In genomic region chr17:7314719-7315569, GRCh38 we compare ENCODE assay signal across 1 cellular context.
TF ChIP-seq lines count a peak whose summit lies in the region.

TSS of gene GPS2 (minus strand) at chr17:7315360. CDS start at chr17:7315052, 308 bp downstream.

TF ChIP-seq in K562, 482 proteins besides CTCF, POLR2A, EP300 and RAD21 (continued from another document and continues in another):
- TF ChIP-seq ETV6 (IDR thresholded peaks at IDR 0.05; ENCODE audit: borderline replicate concordance in 1 of 2, low read depth in 2 of 2, low read length in 1 of 2), result no peak
- no peak for TF ChIP-seq ETV6 (CRISPR knock-in tag; IDR thresholded peaks at IDR 0.05; ENCODE audit: borderline replicate concordance)
- TF ChIP-seq VEZF1 (CRISPR knock-in tag; IDR thresholded peaks at IDR 0.05), result no peak
- peak; percentile 68 for TF ChIP-seq BHLHE40 (IDR thresholded peaks at IDR 0.05; ENCODE audit: low read length)
- 0 out of 2 replicates have a peak, but pooled peaks have one; percentile 24 for TF ChIP-seq SMAD4 (CRISPR knock-in tag; conservative IDR thresholded peaks at IDR 0.05)
- TF ChIP-seq ZNF766 (CRISPR knock-in tag; conservative IDR thresholded peaks at IDR 0.05), result 0 out of 2 replicates have a peak, but pooled peaks have one; percentile 33
- no peak for TF ChIP-seq CSDE1 (IDR thresholded peaks at IDR 0.05)
- TF ChIP-seq ETV1 (tag; conservative IDR thresholded peaks at IDR 0.05; ENCODE audit: low read depth), result peak; percentile 37; the same call in 1 of the 2 replicates
- no peak for TF ChIP-seq PCBP2 (IDR thresholded peaks at IDR 0.05; ENCODE audit: low read depth, low read length, poor library complexity, severe bottlenecking)
- no peak for TF ChIP-seq MCM5 (IDR thresholded peaks at IDR 0.05; ENCODE audit: low read depth)
- TF ChIP-seq FOXJ3 (CRISPR knock-in tag; IDR thresholded peaks at IDR 0.05), result no peak
- TF ChIP-seq POLR3G (IDR thresholded peaks at IDR 0.05; ENCODE audit: extremely low read depth, insufficient read length, insufficient replicate concordance), result no peak
- TF ChIP-seq CBX5 (IDR thresholded peaks at IDR 0.05; ENCODE audit: borderline replicate concordance, low read depth), result no peak
- TF ChIP-seq, protein P1, sequence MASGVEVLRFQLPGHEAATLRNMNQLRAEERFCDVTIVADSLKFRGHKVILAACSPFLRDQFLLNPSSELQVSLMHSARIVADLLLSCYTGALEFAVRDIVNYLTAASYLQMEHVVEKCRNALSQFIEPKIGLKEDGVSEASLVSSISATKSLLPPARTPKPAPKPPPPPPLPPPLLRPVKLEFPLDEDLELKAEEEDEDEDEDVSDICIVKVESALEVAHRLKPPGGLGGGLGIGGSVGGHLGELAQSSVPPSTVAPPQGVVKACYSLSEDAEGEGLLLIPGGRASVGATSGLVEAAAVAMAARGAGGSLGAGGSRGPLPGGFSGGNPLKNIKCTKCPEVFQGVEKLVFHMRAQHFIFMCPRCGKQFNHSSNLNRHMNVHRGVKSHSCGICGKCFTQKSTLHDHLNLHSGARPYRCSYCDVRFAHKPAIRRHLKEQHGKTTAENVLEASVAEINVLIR (CRISPR knock-in tag; IDR thresholded peaks at IDR 0.05), result peak; percentile 86
- TF ChIP-seq ZNF347 (CRISPR knock-in tag; IDR thresholded peaks at IDR 0.05; ENCODE audit: low read depth), result no peak
- no peak for TF ChIP-seq NR1H2 (CRISPR knock-in tag; IDR thresholded peaks at IDR 0.05)
- no peak for TF ChIP-seq PHB (CRISPR knock-in tag; IDR thresholded peaks at IDR 0.05)
- TF ChIP-seq, protein P2, sequence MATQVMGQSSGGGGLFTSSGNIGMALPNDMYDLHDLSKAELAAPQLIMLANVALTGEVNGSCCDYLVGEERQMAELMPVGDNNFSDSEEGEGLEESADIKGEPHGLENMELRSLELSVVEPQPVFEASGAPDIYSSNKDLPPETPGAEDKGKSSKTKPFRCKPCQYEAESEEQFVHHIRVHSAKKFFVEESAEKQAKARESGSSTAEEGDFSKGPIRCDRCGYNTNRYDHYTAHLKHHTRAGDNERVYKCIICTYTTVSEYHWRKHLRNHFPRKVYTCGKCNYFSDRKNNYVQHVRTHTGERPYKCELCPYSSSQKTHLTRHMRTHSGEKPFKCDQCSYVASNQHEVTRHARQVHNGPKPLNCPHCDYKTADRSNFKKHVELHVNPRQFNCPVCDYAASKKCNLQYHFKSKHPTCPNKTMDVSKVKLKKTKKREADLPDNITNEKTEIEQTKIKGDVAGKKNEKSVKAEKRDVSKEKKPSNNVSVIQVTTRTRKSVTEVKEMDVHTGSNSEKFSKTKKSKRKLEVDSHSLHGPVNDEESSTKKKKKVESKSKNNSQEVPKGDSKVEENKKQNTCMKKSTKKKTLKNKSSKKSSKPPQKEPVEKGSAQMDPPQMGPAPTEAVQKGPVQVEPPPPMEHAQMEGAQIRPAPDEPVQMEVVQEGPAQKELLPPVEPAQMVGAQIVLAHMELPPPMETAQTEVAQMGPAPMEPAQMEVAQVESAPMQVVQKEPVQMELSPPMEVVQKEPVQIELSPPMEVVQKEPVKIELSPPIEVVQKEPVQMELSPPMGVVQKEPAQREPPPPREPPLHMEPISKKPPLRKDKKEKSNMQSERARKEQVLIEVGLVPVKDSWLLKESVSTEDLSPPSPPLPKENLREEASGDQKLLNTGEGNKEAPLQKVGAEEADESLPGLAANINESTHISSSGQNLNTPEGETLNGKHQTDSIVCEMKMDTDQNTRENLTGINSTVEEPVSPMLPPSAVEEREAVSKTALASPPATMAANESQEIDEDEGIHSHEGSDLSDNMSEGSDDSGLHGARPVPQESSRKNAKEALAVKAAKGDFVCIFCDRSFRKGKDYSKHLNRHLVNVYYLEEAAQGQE (CRISPR knock-in tag; IDR thresholded peaks at IDR 0.05; ENCODE audit: low read depth), result peak; percentile 91
- TF ChIP-seq TAF9B (IDR thresholded peaks at IDR 0.05; ENCODE audit: partially characterized antibody), result no peak
- no peak for TF ChIP-seq BRCA1 (IDR thresholded peaks at IDR 0.05)
- TF ChIP-seq BRCA1 (CRISPR knock-in tag; IDR thresholded peaks at IDR 0.05), result no peak
- no peak for TF ChIP-seq ZC3H4 (CRISPR knock-in tag; IDR thresholded peaks at IDR 0.05; ENCODE audit: borderline replicate concordance)
- TF ChIP-seq, protein P3, sequence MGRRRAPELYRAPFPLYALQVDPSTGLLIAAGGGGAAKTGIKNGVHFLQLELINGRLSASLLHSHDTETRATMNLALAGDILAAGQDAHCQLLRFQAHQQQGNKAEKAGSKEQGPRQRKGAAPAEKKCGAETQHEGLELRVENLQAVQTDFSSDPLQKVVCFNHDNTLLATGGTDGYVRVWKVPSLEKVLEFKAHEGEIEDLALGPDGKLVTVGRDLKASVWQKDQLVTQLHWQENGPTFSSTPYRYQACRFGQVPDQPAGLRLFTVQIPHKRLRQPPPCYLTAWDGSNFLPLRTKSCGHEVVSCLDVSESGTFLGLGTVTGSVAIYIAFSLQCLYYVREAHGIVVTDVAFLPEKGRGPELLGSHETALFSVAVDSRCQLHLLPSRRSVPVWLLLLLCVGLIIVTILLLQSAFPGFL (CRISPR knock-in tag; IDR thresholded peaks at IDR 0.05), result no peak
- peak; percentile 71 for TF ChIP-seq POU5F1 (IDR thresholded peaks at IDR 0.05; ENCODE audit: borderline replicate concordance, low read depth, low read length, partially characterized antibody)
- TF ChIP-seq HDAC1 (IDR thresholded peaks at IDR 0.05), result peak in 1 of 2 experiments; percentile 73; a peak in 2 of 4 replicates
- no peak for TF ChIP-seq ZKSCAN3 (CRISPR knock-in tag; IDR thresholded peaks at IDR 0.05)
- TF ChIP-seq PTTG1 (tag; IDR thresholded peaks at IDR 0.05; ENCODE audit: low read depth), result no peak
- TF ChIP-seq PCBP1 (IDR thresholded peaks at IDR 0.05; ENCODE audit: low read depth, low read length, poor library complexity, severe bottlenecking), result peak; percentile 81
- TF ChIP-seq SRF (CRISPR knock-in tag; IDR thresholded peaks at IDR 0.05), result no peak
- peak; percentile 38; the same call in 1 of the 2 replicates for TF ChIP-seq POLR2AphosphoS5 (IDR thresholded peaks at IDR 0.05; ENCODE audit: control insufficient read depth, insufficient read depth, low read depth, low read length)
- TF ChIP-seq PATZ1 (CRISPR knock-in tag; IDR thresholded peaks at IDR 0.05; ENCODE audit: borderline replicate concordance), result no peak
- no peak for TF ChIP-seq SRSF3 (IDR thresholded peaks at IDR 0.05; ENCODE audit: insufficient read depth, low read length)
- peak; percentile 26 for TF ChIP-seq DACH1 (IDR thresholded peaks at IDR 0.05; ENCODE audit: partially characterized antibody)
- TF ChIP-seq, protein P4, sequence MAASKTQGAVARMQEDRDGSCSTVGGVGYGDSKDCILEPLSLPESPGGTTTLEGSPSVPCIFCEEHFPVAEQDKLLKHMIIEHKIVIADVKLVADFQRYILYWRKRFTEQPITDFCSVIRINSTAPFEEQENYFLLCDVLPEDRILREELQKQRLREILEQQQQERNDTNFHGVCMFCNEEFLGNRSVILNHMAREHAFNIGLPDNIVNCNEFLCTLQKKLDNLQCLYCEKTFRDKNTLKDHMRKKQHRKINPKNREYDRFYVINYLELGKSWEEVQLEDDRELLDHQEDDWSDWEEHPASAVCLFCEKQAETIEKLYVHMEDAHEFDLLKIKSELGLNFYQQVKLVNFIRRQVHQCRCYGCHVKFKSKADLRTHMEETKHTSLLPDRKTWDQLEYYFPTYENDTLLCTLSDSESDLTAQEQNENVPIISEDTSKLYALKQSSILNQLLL (CRISPR knock-in tag; IDR thresholded peaks at IDR 0.05; ENCODE audit: borderline replicate concordance), result no peak
- no peak for TF ChIP-seq JUN (IDR thresholded peaks at IDR 0.05; ENCODE audit: borderline replicate concordance, low read depth, low read length)
- TF ChIP-seq JUN (CRISPR knock-in tag; IDR thresholded peaks at IDR 0.05; ENCODE audit: borderline replicate concordance), result no peak
- no peak for TF ChIP-seq ERF (CRISPR knock-in tag; IDR thresholded peaks at IDR 0.05)
- no peak for TF ChIP-seq SMARCC2 (IDR thresholded peaks at IDR 0.05; ENCODE audit: low read depth)
- no peak for TF ChIP-seq CAMTA2 (CRISPR knock-in tag; conservative IDR thresholded peaks at IDR 0.05)
- TF ChIP-seq, protein P5, sequence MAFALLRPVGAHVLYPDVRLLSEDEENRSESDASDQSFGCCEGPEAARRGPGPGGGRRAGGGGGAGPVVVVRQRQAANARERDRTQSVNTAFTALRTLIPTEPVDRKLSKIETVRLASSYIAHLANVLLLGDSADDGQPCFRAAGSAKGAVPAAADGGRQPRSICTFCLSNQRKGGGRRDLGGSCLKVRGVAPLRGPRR (CRISPR knock-in tag; IDR thresholded peaks at IDR 0.05), result no peak
- no peak for TF ChIP-seq ZNF830 (CRISPR knock-in tag; IDR thresholded peaks at IDR 0.05)
- TF ChIP-seq, protein P6, sequence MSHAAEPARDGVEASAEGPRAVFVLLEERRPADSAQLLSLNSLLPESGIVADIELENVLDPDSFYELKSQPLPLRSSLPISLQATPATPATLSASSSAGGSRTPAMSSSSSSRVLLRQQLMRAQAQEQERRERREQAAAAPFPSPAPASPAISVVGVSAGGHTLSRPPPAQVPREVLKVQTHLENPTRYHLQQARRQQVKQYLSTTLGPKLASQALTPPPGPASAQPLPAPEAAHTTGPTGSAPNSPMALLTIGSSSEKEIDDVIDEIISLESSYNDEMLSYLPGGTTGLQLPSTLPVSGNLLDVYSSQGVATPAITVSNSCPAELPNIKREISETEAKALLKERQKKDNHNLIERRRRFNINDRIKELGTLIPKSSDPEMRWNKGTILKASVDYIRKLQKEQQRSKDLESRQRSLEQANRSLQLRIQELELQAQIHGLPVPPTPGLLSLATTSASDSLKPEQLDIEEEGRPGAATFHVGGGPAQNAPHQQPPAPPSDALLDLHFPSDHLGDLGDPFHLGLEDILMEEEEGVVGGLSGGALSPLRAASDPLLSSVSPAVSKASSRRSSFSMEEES (CRISPR knock-in tag; IDR thresholded peaks at IDR 0.05), result no peak
- no peak for TF ChIP-seq DNMT1 (IDR thresholded peaks at IDR 0.05)
- TF ChIP-seq GTF2E2 (tag; IDR thresholded peaks at IDR 0.05), result no peak
- TF ChIP-seq ZNF444 (CRISPR knock-in tag; IDR thresholded peaks at IDR 0.05), result no peak
- no peak for TF ChIP-seq HDGF (IDR thresholded peaks at IDR 0.05)
- TF ChIP-seq, protein P7, sequence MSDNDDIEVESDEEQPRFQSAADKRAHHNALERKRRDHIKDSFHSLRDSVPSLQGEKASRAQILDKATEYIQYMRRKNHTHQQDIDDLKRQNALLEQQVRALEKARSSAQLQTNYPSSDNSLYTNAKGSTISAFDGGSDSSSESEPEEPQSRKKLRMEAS (CRISPR knock-in tag; IDR thresholded peaks at IDR 0.05), result peak; percentile 42; the same call in 1 of the 2 replicates
- TF ChIP-seq ZNF586 (CRISPR knock-in tag; conservative IDR thresholded peaks at IDR 0.05), result no peak
- TF ChIP-seq ZBTB7A (IDR thresholded peaks at IDR 0.05; ENCODE audit: borderline replicate concordance, control insufficient read depth, low read depth, low read length), result no peak
- peak; percentile 97 for TF ChIP-seq MTA3 (IDR thresholded peaks at IDR 0.05; ENCODE audit: borderline replicate concordance)
- TF ChIP-seq KAT8 (IDR thresholded peaks at IDR 0.05; ENCODE audit: low read depth), result no peak
- peak; percentile 92 for TF ChIP-seq ELF2 (CRISPR knock-in tag; IDR thresholded peaks at IDR 0.05)
- TF ChIP-seq, protein P8, sequence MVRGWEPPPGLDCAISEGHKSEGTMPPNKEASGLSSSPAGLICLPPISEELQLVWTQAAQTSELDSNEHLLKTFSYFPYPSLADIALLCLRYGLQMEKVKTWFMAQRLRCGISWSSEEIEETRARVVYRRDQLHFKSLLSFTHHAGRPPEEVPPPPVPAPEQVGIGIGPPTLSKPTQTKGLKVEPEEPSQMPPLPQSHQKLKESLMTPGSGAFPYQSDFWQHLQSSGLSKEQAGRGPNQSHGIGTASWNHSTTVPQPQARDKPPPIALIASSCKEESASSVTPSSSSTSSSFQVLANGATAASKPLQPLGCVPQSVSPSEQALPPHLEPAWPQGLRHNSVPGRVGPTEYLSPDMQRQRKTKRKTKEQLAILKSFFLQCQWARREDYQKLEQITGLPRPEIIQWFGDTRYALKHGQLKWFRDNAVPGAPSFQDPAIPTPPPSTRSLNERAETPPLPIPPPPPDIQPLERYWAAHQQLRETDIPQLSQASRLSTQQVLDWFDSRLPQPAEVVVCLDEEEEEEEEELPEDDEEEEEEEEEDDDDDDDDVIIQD (CRISPR knock-in tag; IDR thresholded peaks at IDR 0.05), result no peak
- TF ChIP-seq NFE2 (IDR thresholded peaks at IDR 0.05; ENCODE audit: low read depth), result no peak
